In genomic region chr5:169893586-169893985, GRCh38 we compare ENCODE assay signal across 1 cellular context.
TF ChIP-seq lines count a peak whose summit lies in the region.

No MANE protein-coding gene starts in this region.

TF ChIP-seq in SK-N-SH, 30 proteins besides CTCF, POLR2A, EP300 and RAD21 (continued from another document):
- TF ChIP-seq PBX3 (IDR thresholded peaks at IDR 0.05) (peak; percentile 48), FOXM1 (IDR thresholded peaks at IDR 0.05; ENCODE audit: low read depth) (no peak), NFIC (IDR thresholded peaks at IDR 0.05; ENCODE audit: borderline replicate concordance) (peak; percentile 50; the same call in 1 of the 2 replicates), GABPA (IDR thresholded peaks at IDR 0.05; ENCODE audit: low read depth) (no peak)
TF ChIP-seq in SK-N-SH: peak in this region for 2.
